In genomic region chr7:101990811-101991418, GRCh38 we compare ENCODE assay signal across 9 cellular contexts.
DNase-seq lines count a peak whose midpoint lies in the region; ATAC-seq lines count a peak whose summit lies in the region.
"Had no signal": no experiment of that assay in that cellular context is flagged by ENCODE, and none has a peak within 500 bp of the region (broad histone marks: within the 10 kb centered on the region; RNA-seq: fewer than 3 reads in every experiment).

No MANE protein-coding gene starts in this region.

- no peaks in the 10 kb centered on the region for H3K36me3 Mint-ChIP-seq in T-helper 1 cell treated with Interleukin-12 subunit alpha and Interleukin-12 subunit beta and Interleukin-4 antibody, amounts not matched to agents 30 μg/mL and 1 μg/mL, for 36 hours (ENCODE audit: low read depth)

- no peak for DNase-seq in T-helper 1 cell
- peak; percentile 94 for DNase-seq in MV-4-11 (lab: John Stamatoyannopoulos, UW)
- DNase-seq in stimulated activated CD8-positive, alpha-beta memory T cell treated with anti-CD3 and anti-CD28 coated beads, Interleukin-4, amount 100 ng/mL, for 48 hours, result peak; percentile 24
- DNase-seq in T-helper 9 cell, result no peak
- no peak for DNase-seq in SW480 (ENCODE audit: low spot score)
- DNase-seq in activated effector memory CD4-positive, alpha-beta T cell treated with Interleukin-2 at 50 U/mL for 16 hours, result no peak

- ATAC-seq in HG02623 (IDR thresholded peaks at IDR 0.05; ENCODE audit: unreplicated experiment), result peak; percentile 77
- ATAC-seq: K562 had no signal

- peaks cover 12% of the 10 kb centered on the region for H3K4me1 Mint-ChIP-seq in T-helper 1 cell treated with Interleukin-12 subunit alpha and Interleukin-12 subunit beta and Interleukin-4 antibody, amounts not matched to agents 30 μg/mL and 1 μg/mL, for 36 hours (ENCODE audit: low read depth)

- H3K27me3 Mint-ChIP-seq in T-helper 1 cell treated with Interleukin-12 subunit alpha and Interleukin-12 subunit beta and Interleukin-4 antibody, amounts not matched to agents 30 μg/mL and 1 μg/mL, for 36 hours (ENCODE audit: low read depth), result no peaks in the 10 kb centered on the region

- no peaks in the 10 kb centered on the region for H3K9me3 Mint-ChIP-seq in T-helper 1 cell treated with Interleukin-12 subunit alpha and Interleukin-12 subunit beta and Interleukin-4 antibody, amounts not matched to agents 30 μg/mL and 1 μg/mL, for 36 hours

- no peak overlapping the region for H3K27ac Mint-ChIP-seq in T-helper 1 cell treated with Interleukin-12 subunit alpha and Interleukin-12 subunit beta and Interleukin-4 antibody, amounts not matched to agents 30 μg/mL and 1 μg/mL, for 36 hours

- peak overlapping the region; percentile 57 for H3K4me3 Mint-ChIP-seq in T-helper 1 cell treated with Interleukin-12 subunit alpha and Interleukin-12 subunit beta and Interleukin-4 antibody, amounts not matched to agents 30 μg/mL and 1 μg/mL, for 36 hours

Comparison
In these comparisons a context has a peak if more than half of its experiments do, and no peak if none do; other contexts are left out.
1. DNase-seq: peak in MV-4-11 (single experiment) and stimulated activated CD8-positive, alpha-beta memory T cell treated with anti-CD3 and anti-CD28 coated beads, Interleukin-4, amount 100 ng/mL, for 48 hours (single experiment); none in T-helper 1 cell (0 of 5), T-helper 9 cell (single experiment), SW480 (single experiment) and activated effector memory CD4-positive, alpha-beta T cell treated with Interleukin-2 at 50 U/mL for 16 hours (single experiment).